Comparison of ENCODE assay signal across 19 cellular contexts in the genomic region with DNA sequence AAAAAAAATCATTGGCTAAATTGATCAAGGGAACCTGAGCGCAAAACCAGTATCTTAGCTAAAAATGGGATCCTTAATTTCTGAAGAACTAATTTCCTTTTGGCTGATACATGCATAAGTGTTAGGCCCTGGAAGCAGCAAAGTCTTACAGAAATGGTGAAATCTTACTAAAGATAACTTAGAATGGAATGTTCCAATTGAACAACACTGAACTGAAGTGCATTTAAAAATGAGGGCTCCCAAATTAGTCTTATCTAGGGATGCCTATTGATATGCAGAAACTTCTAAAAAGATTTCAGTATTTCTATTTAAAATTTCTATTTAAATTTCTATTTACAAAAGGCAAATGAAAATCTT.
DNase-seq lines count a peak whose midpoint lies in the region; ATAC-seq and TF ChIP-seq lines count a peak whose summit lies in the region.
"Had no signal": no experiment of that assay in that cellular context is flagged by ENCODE, and none has a peak within 500 bp of the region (broad histone marks: within the 10 kb centered on the region; RNA-seq: fewer than 3 reads in every experiment).

No MANE protein-coding gene starts in this region.

- H3K9me3 ChIP-seq in left ventricle myocardium inferior (replicated peaks) = peaks cover 14% of the 10 kb centered on the region
- H3K9me3 ChIP-seq in right cardiac atrium (ENCODE audit: control insufficient read depth, low read length) = no peaks in the 10 kb centered on the region
- peaks cover 0 to 8% (median 2%) of the 10 kb centered on the region in 5 donors for H3K9me3 ChIP-seq in subcutaneous abdominal adipose tissue (ENCODE audit: control insufficient read depth in 5 of 5, low read length in 5 of 5)
- no peaks in the 10 kb centered on the region for H3K9me3 ChIP-seq in transverse colon
- H3K9me3 ChIP-seq: BE2C had no signal

- no peaks in the 10 kb centered on the region for H3K36me3 ChIP-seq in left ventricle myocardium inferior
- H3K36me3 ChIP-seq in subcutaneous abdominal adipose tissue (ENCODE audit: control insufficient read depth in 5 of 5, insufficient read depth in 5 of 5, low read length in 5 of 5) = no peaks in the 10 kb centered on the region
- no peaks in the 10 kb centered on the region for H3K36me3 ChIP-seq in transverse colon
- H3K36me3 ChIP-seq: BE2C had no signal

- no peak for DNase-seq in left ventricle myocardium inferior
- DNase-seq in cardiac septum (ENCODE audit: low spot score) = no peak
- no peak for DNase-seq in right cardiac atrium
- no peak for DNase-seq in transverse colon
- DNase-seq in A172 (ENCODE audit: low spot score) = no peak
- DNase-seq: ACHN; BE2C; C1 segment of cervical spinal cord; CD4-positive, CD25-positive, alpha-beta regulatory T cell; CD8-positive, alpha-beta memory T cell; COR-L47; DMS 273 treated with DMSO at 0.1 percent for 48 hours; DMS53; DND-41; EL; H9 had no signal

- H3K27me3 ChIP-seq in left ventricle myocardium inferior (ENCODE audit: low read depth) = no peaks in the 10 kb centered on the region
- H3K27me3 ChIP-seq in right cardiac atrium (ENCODE audit: control insufficient read depth, insufficient read depth) = no peaks in the 10 kb centered on the region
- H3K27me3 ChIP-seq in subcutaneous abdominal adipose tissue (ENCODE audit: control insufficient read depth in 5 of 5, insufficient read depth in 4 of 5, low read length in 5 of 5) = no peaks in the 10 kb centered on the region
- H3K27me3 ChIP-seq in transverse colon = no peaks in the 10 kb centered on the region
- H3K27me3 ChIP-seq: BE2C had no signal

- H3K4me1 ChIP-seq in left ventricle myocardium inferior (no peaks in the 10 kb centered on the region), right cardiac atrium (ENCODE audit: control insufficient read depth, insufficient read depth, low read length) (no peaks in the 10 kb centered on the region), subcutaneous abdominal adipose tissue (ENCODE audit: control insufficient read depth in 5 of 5, insufficient read depth in 5 of 5, low read length in 5 of 5) (peaks cover 3 to 32% (median 15%) of the 10 kb centered on the region in 5 donors), transverse colon (no peaks in the 10 kb centered on the region)

- ATAC-seq in right cardiac atrium (peak; percentile 65 to 67), HG02970 (IDR thresholded peaks at IDR 0.05; ENCODE audit: low FRiP score, unreplicated experiment) (no peak)
- ATAC-seq: GM12878 had no signal

- intact Hi-C loops in left ventricle myocardium inferior (cut with micrococcal nuclease) = no loop called here
- intact Hi-C loops in cardiac septum (cut with DNase I) = no loop called here
- intact Hi-C loops in right cardiac atrium (cut with DNase I) = no loop called here
- intact Hi-C loops in transverse colon (cut with DNase I; ENCODE audit: low total_unique reads) = no loop called here

- WGBS in right cardiac atrium = 88% methylated on average over 1 of the region's 1 CpG
- WGBS in transverse colon (ENCODE audit: low coverage in 1 of 2), 2 donors = 97 to 100% methylated on average over 1 of the region's 1 CpG

- no peak overlapping the region for H3K4me3 ChIP-seq in left ventricle myocardium inferior
- no peak overlapping the region for H3K4me3 ChIP-seq in right cardiac atrium (ENCODE audit: low read length)
- no peak overlapping the region for H3K4me3 ChIP-seq in subcutaneous abdominal adipose tissue (ENCODE audit: low read depth in 1 of 5, low read length in 5 of 5)
- H3K4me3 ChIP-seq in transverse colon = no peak overlapping the region
- H3K4me3 ChIP-seq: GM12878 had no signal

- H3K27ac ChIP-seq in left ventricle myocardium inferior (replicated peaks) (peak overlapping the region; percentile 28), right cardiac atrium (ENCODE audit: low read length) (no peak overlapping the region), subcutaneous abdominal adipose tissue (ENCODE audit: low read depth, low read length) (peak overlapping the region; percentile 69), transverse colon (no peak overlapping the region)

- no peak for TF ChIP-seq CTCF in left ventricle myocardium inferior (IDR thresholded peaks at IDR 0.05; ENCODE audit: borderline replicate concordance)
- TF ChIP-seq CTCF in transverse colon (IDR thresholded peaks at IDR 0.05) = no peak

- no peak for TF ChIP-seq POLR2A in transverse colon (IDR thresholded peaks at IDR 0.05)

- in situ Hi-C loops in transverse colon (cut with MboI; ENCODE audit: low pct_ligation_motif_present in 1 of 4, low pct_unique_long_range_greater_than_20kb in 1 of 4, low sequenced_read_pairs in 3 of 4) = no loop called here

- H3K9ac ChIP-seq in subcutaneous abdominal adipose tissue (ENCODE audit: low read length in 5 of 5) = no peak overlapping the region

- TF ChIP-seq EP300 in transverse colon (IDR thresholded peaks at IDR 0.05; ENCODE audit: low read depth) = no peak

Comparison
In these comparisons a context has a peak if more than half of its experiments do, and no peak if none do; other contexts are left out.
1. H3K27ac ChIP-seq: peak in left ventricle myocardium inferior (single experiment) and subcutaneous abdominal adipose tissue (single experiment); none in right cardiac atrium (single experiment) and transverse colon (0 of 4).